18 cellular contexts compared by ENCODE assay signal in genomic region chrX:7378406-7378805, GRCh38.
"Had no signal": no experiment of that assay in that cellular context is flagged by ENCODE, and none has a peak within 500 bp of the region (broad histone marks: within the 10 kb centered on the region; RNA-seq: fewer than 3 reads in every experiment).

No MANE protein-coding gene starts in this region.

- DNase-seq: activated CD4-positive, alpha-beta T cell treated with anti-CD3 and anti-CD28 coated beads, Interleukin-2, amount 50 U/mL, for 48 hours; activated T-cell treated with anti-CD3 and anti-CD28 coated beads for 4 hours; cerebellar nuclear complex; cortex of kidney; effector CD8-positive, alpha-beta T cell; esophagus squamous epithelium; heart right ventricle; left lung; nephron progenitor cell; nucleus accumbens; stimulated activated CD4-positive, alpha-beta T cell treated with anti-CD3 and anti-CD28 coated beads, Interleukin-4, amount 100 ng/mL, for 1 hour; stimulated activated naive CD8-positive, alpha-beta T cell treated with anti-CD3 and anti-CD28 coated beads, Interleukin-15, amount 100 ng/mL, for 72 hours; T1000; transverse colon had no signal

- H3K4me3 ChIP-seq: esophagus squamous epithelium, heart right ventricle, left lung, smooth muscle cell, suprapubic skin, transverse colon had no signal

- H3K36me3 ChIP-seq: esophagus squamous epithelium, heart right ventricle, left lung, suprapubic skin, transverse colon had no signal

- FAIRE-seq: bronchial epithelial cell had no signal

- ATAC-seq: heart right ventricle; left lung; sciatic nerve; stimulated activated naive CD8-positive, alpha-beta T cell treated with anti-CD3 and anti-CD28 coated beads, Interleukin-15, amount 100 ng/mL, for 72 hours had no signal

- H3K4me1 ChIP-seq: esophagus squamous epithelium, heart right ventricle, left lung, suprapubic skin, transverse colon had no signal

- H3K27ac ChIP-seq: esophagus squamous epithelium, heart right ventricle, left lung, suprapubic skin, transverse colon had no signal

- H3K27me3 ChIP-seq: esophagus squamous epithelium, heart right ventricle, left lung, suprapubic skin, transverse colon had no signal
